In the genomic region with DNA sequence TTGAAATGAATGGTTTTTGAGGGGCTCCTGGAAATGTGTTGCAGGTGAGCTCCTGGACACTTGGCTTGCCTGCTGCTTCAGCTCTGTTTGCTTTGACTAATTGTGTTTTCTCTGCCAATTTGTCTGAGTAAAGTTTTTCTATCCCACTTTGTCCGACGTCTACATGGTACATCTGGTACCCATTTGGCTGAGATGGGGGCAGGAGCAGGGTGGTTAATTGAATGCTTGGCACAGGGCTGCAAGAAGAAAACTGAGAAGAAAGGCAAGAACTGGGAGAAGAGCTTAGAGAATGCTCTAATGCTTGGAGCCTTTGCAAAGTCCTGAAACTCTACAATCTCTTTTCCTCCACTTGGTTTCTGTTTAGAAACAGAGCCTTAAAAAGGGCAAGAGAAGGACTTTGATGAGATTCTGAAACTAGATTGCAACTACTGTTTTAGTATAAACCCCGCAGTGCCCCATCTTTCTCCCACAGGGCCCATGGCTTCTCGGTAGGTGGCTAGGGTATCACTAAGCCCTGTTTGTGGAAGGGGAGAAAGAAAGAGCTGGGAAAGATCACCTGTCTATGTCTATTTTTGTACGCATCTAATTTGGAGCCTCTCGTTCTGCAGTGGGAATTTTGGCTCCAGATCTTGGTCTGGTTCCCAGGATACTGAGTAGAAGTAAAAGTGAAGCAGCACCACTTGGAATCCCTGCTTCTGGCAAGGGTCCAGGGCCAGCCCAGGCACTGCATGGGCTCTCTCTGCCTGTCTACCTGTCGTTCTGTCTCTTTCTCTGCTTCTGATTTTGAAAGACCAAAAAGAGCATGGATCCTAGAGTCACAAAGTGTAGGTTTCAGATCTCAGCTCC, we compare ENCODE assay signal across 13 cellular contexts.
DNase-seq lines count a peak whose midpoint lies in the region; ATAC-seq and TF ChIP-seq lines count a peak whose summit lies in the region.
"Had no signal": no experiment of that assay in that cellular context is flagged by ENCODE, and none has a peak within 500 bp of the region (broad histone marks: within the 10 kb centered on the region; RNA-seq: fewer than 3 reads in every experiment).

No MANE protein-coding gene starts in this region.

- intact Hi-C loops in right cardiac atrium (cut with DNase I) (no loop called here), testis (cut with DNase I; ENCODE audit: low total_unique reads) (no loop called here)

- no peak for TF ChIP-seq CTCF in testis (IDR thresholded peaks at IDR 0.05)
- TF ChIP-seq CTCF in tibial nerve (IDR thresholded peaks at IDR 0.05): no peak

- no peaks in the 10 kb centered on the region for H3K27me3 ChIP-seq in right cardiac atrium (ENCODE audit: control insufficient read depth, insufficient read depth)
- no peaks in the 10 kb centered on the region for H3K27me3 ChIP-seq in testis
- H3K27me3 ChIP-seq in tibial nerve: no peaks in the 10 kb centered on the region

- H3K4me3 Mint-ChIP-seq in T-cell: no peak overlapping the region
- H3K4me3 Mint-ChIP-seq: activated T-cell treated with anti-CD3 and anti-CD28 coated beads, Interleukin-2, amount 50 U/mL, for 72 hours; stimulated activated memory B cell treated with anti-CD40 and anti-IgM and Interleukin-4, amounts not matched to agents 10 μg/mL and 1 μg/mL and 100 μg/mL, for 72 hours had no signal

- H3K4me1 Mint-ChIP-seq in T-cell: peaks cover 0 to 5% (median 0%) of the 10 kb centered on the region in 3 donors

- H3K36me3 Mint-ChIP-seq in T-cell: peaks cover 38% of the 10 kb centered on the region

- no peak overlapping the region for H3K27ac Mint-ChIP-seq in T-cell
- H3K27ac Mint-ChIP-seq: activated T-cell treated with anti-CD3 and anti-CD28 coated beads, Interleukin-2, amount 50 U/mL, for 72 hours had no signal

- DNase-seq in NCI-H1092 treated with DMSO at 0.1 percent for 48 hours (lab: John Stamatoyannopoulos, UW) (peak; percentile 61), NCI-H1092 (lab: John Stamatoyannopoulos, UW) (no peak), right cardiac atrium (peak; percentile 67 to 87 (median 82)), testis (peak; percentile 52), tibial nerve (ENCODE audit: low spot score in 2 of 2) (no peak), D341Med (ENCODE audit: low spot score) (no peak), T-cell (no peak)
- DNase-seq: activated T-cell treated with anti-CD3 and anti-CD28 coated beads, Interleukin-2, amount 50 U/mL, for 72 hours; central memory CD4-positive, alpha-beta T cell; NCI-H187 had no signal

- CTCF ChIA-PET in T-cell (lab: Charles Lee): no interaction called here

- H3K27ac ChIP-seq in right cardiac atrium (ENCODE audit: low read length) (peak overlapping the region; percentile 80), testis (no peak overlapping the region), tibial nerve (no peak overlapping the region)
- H3K27ac ChIP-seq: 22Rv1 had no signal

- no peak for TF ChIP-seq POLR2A in testis (IDR thresholded peaks at IDR 0.05)
- TF ChIP-seq POLR2A in tibial nerve (IDR thresholded peaks at IDR 0.05): no peak

- H3K36me3 ChIP-seq in testis (ENCODE audit: low read depth, missing control alignments) (no peaks in the 10 kb centered on the region), tibial nerve (no peaks in the 10 kb centered on the region)

- H3K4me1 ChIP-seq in right cardiac atrium (ENCODE audit: control insufficient read depth, insufficient read depth, low read length): peaks cover 16% of the 10 kb centered on the region
- H3K4me1 ChIP-seq in testis: peaks cover 17% of the 10 kb centered on the region
- H3K4me1 ChIP-seq in tibial nerve: peaks cover 0 to 26% (median 4%) of the 10 kb centered on the region in 4 donors

- 43% methylated on average over 7 of the region's 7 CpGs for WGBS in right cardiac atrium
- 35 to 47% methylated on average over 7 of the region's 7 CpGs for WGBS in testis, 2 donors
- WGBS in tibial nerve, 2 donors: 62 to 72% methylated on average over 7 of the region's 7 CpGs

- H3K27me3 Mint-ChIP-seq in T-cell: no peaks in the 10 kb centered on the region
- H3K27me3 Mint-ChIP-seq: stimulated activated memory B cell treated with anti-CD40 and anti-IgM and Interleukin-4, amounts not matched to agents 10 μg/mL and 1 μg/mL and 100 μg/mL, for 72 hours had no signal

- no peak for TF ChIP-seq EP300 in tibial nerve (IDR thresholded peaks at IDR 0.05)

- H3K9me3 ChIP-seq in right cardiac atrium (ENCODE audit: control insufficient read depth, low read length) (no peaks in the 10 kb centered on the region), testis (no peaks in the 10 kb centered on the region), tibial nerve (peaks cover 0 to 3% (median 0%) of the 10 kb centered on the region in 4 donors)

- ATAC-seq in SK-N-SH treated with all-trans-retinoic acid at 6 μM for 48 hours (peak; percentile 92), right cardiac atrium (peak; percentile 76), T-cell (replicated peaks in 1 of 4) (no peak)
- ATAC-seq: activated T-cell treated with anti-CD3 and anti-CD28 coated beads, Interleukin-2, amount 50 U/mL, for 72 hours; stimulated activated memory B cell treated with anti-CD40 and anti-IgM and Interleukin-4, amounts not matched to agents 10 μg/mL and 1 μg/mL and 100 μg/mL, for 72 hours had no signal

- H3K9me3 Mint-ChIP-seq in T-cell: peaks cover 0 to 2% (median under 1%) of the 10 kb centered on the region in 3 donors

- POLR2A ChIA-PET in T-cell (lab: Charles Lee): no interaction called here

- H3K4me3 ChIP-seq in right cardiac atrium (ENCODE audit: low read length) (no peak overlapping the region), testis (no peak overlapping the region), tibial nerve (no peak overlapping the region)

TF ChIP-seq in SK-N-SH treated with all-trans-retinoic acid at 6 μM for 48 hours, 23 proteins besides CTCF, POLR2A, EP300 and RAD21:
- TF ChIP-seq ISL1 (CRISPR knock-in tag; IDR thresholded peaks at IDR 0.05): 0 out of 2 replicates have a peak, but pooled peaks have one; percentile 44
- no peak for TF ChIP-seq ZFP3 (CRISPR knock-in tag; IDR thresholded peaks at IDR 0.05)
- TF ChIP-seq, protein P1, sequence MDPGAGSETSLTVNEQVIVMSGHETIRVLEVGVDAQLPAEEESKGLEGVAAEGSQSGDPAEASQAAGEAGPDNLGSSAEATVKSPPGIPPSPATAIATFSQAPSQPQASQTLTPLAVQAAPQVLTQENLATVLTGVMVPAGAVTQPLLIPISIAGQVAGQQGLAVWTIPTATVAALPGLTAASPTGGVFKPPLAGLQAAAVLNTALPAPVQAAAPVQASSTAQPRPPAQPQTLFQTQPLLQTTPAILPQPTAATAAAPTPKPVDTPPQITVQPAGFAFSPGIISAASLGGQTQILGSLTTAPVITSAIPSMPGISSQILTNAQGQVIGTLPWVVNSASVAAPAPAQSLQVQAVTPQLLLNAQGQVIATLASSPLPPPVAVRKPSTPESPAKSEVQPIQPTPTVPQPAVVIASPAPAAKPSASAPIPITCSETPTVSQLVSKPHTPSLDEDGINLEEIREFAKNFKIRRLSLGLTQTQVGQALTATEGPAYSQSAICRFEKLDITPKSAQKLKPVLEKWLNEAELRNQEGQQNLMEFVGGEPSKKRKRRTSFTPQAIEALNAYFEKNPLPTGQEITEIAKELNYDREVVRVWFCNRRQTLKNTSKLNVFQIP (CRISPR knock-in tag; IDR thresholded peaks at IDR 0.05; ENCODE audit: borderline replicate concordance, low read depth): no peak
- TF ChIP-seq TCF4 (CRISPR knock-in tag; IDR thresholded peaks at IDR 0.05; ENCODE audit: borderline replicate concordance): peak; percentile 47; the same call in 1 of the 2 replicates
- TF ChIP-seq ZC3H10 (CRISPR knock-in tag; IDR thresholded peaks at IDR 0.05): no peak

Comparison
In these comparisons a context has a peak if more than half of its experiments do, and no peak if none do; other contexts are left out.
1. DNase-seq: peak in NCI-H1092 treated with DMSO at 0.1 percent for 48 hours (single experiment), right cardiac atrium (3 of 3) and testis (single experiment); none in NCI-H1092 (single experiment), tibial nerve (0 of 2), D341Med (single experiment) and T-cell (0 of 34).
2. ATAC-seq: peak in SK-N-SH treated with all-trans-retinoic acid at 6 μM for 48 hours (single experiment) and right cardiac atrium (2 of 2); none in T-cell (0 of 4).